8 cellular contexts compared by ENCODE assay signal in genomic region chr20:6674831-6675230, GRCh38.
"Had no signal": no experiment of that assay in that cellular context is flagged by ENCODE, and none has a peak within 500 bp of the region (broad histone marks: within the 10 kb centered on the region; RNA-seq: fewer than 3 reads in every experiment).

No MANE protein-coding gene starts in this region.

- H3K4me3 ChIP-seq: GM23338, HAP-1, K562 had no signal

- ATAC-seq: GM23338, HCT116, K562 had no signal

- H3K4me1 Mint-ChIP-seq: GM23338 had no signal

- H3K27ac Mint-ChIP-seq: GM23338, HFFc6 had no signal

- H3K4me3 Mint-ChIP-seq: GM23338, HFFc6 had no signal

- DNase-seq: H7, HFFc6, IMR-90 had no signal

- H3K4me2 ChIP-seq: GM23338 had no signal

- H3K27ac ChIP-seq: HL-60 had no signal

- H3K4me1 ChIP-seq: HAP-1 had no signal

- H3K9me3 Mint-ChIP-seq: GM23338 had no signal

- FAIRE-seq: K562 had no signal

- H3K9me3 ChIP-seq: HAP-1 had no signal

- H2AFZ ChIP-seq: GM23338 had no signal

- H3K36me3 ChIP-seq: HAP-1 had no signal
